In the genomic region with DNA sequence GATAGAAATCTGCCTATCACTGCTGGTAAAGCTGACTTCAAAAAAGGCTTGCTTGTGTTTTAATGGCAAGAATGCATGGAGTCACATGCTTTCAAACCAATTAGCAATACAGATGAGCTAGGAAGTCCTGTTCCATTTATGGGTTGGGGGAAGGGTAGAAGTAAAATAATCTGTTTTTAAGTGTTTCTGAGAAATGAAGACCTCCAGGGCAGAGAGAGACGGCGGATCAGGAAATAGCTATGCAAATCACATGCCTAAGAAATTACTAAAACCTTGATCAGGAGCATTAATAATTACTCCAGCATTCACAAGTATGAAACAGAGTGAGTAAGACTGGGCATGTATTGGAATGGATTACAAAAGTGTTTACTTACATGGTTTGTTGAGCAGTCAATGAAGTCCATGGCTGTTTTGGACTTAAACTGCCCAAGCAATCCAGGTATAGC, we compare ENCODE assay signal across 8 cellular contexts.
A peak's percentile ranks its signal among the peaks of the same experiment; 100 is the strongest.
DNase-seq lines count a peak whose midpoint lies in the region; ATAC-seq, FAIRE-seq and TF ChIP-seq lines count a peak whose summit lies in the region.

No MANE protein-coding gene starts in this region.

- peaks cover 0 to 6% (median 2%) of the 10 kb centered on the region in 4 experiments; a peak in 4 of 7 replicates for H3K4me1 ChIP-seq in H1 (replicated peaks in 1 of 4; ENCODE audit: control insufficient read depth in 3 of 4, insufficient read depth in 4 of 4, low read length in 3 of 4)

- no peak overlapping the region for H2AK5ac ChIP-seq in H1 (ENCODE audit: low read depth, low read length)

- in situ Hi-C loops in Caki2 (cut with HindIII; ENCODE audit: low pct_unique_long_range_greater_than_20kb, low sequenced_read_pairs): no loop called here

- no peak overlapping the region for H3K9ac ChIP-seq in H1 (replicated peaks in 1 of 4; ENCODE audit: extremely low read depth in 1 of 4, low read depth in 3 of 4, low read length in 3 of 4)

- H3K14ac ChIP-seq in H1 (ENCODE audit: insufficient read length): no peak overlapping the region

- peak overlapping the region; percentile 66 for H2BK120ac ChIP-seq in H1 (replicated peaks; ENCODE audit: low read depth, low read length)

- no peak for TF ChIP-seq POLR2A in H1 (IDR thresholded peaks at IDR 0.05; ENCODE audit: control extremely low read depth in 1 of 2, low read depth in 2 of 2, low read length in 2 of 2)

- H2BK12ac ChIP-seq in H1 (ENCODE audit: low read depth, low read length): no peak overlapping the region

- H3K23ac ChIP-seq in H1 (ENCODE audit: insufficient read length): no peak overlapping the region

- WGBS in H1 (ENCODE audit: extremely low coverage in 1 of 2, insufficient coverage in 1 of 2, insufficient read length in 1 of 2, insufficient replicate concordance in 2 of 2, low coverage in 1 of 2, low lambda C conversion rate in 2 of 2, missing lambda C conversion rate in 1 of 2), 2 experiments: 74% methylated on average over 2 of the region's 2 CpGs; no CpG with 5 or more reads in 1 of the 2 experiments

- H2BK20ac ChIP-seq in H1 (ENCODE audit: low read length): 0 out of 2 replicates have a peak overlapping the region, but pooled peaks have one; percentile 17

- no peak overlapping the region for H3K56ac ChIP-seq in H1 (replicated peaks; ENCODE audit: insufficient read length, low read depth, low read length)

- no peaks in the 10 kb centered on the region for H3K79me1 ChIP-seq in H1 (ENCODE audit: low read depth, low read length)

- H3K27ac Mint-ChIP-seq in osteocyte (ENCODE audit: unreplicated experiment): peak overlapping the region; percentile 79

- no peak overlapping the region for H2BK15ac ChIP-seq in H1 (ENCODE audit: low read length)

- no peak for ATAC-seq in GM18867 (IDR thresholded peaks at IDR 0.05; ENCODE audit: unreplicated experiment)

- TF ChIP-seq RAD21 in H1 (IDR thresholded peaks at IDR 0.05 in 1 of 2, conservative IDR thresholded peaks at IDR 0.05 in 1 of 2; ENCODE audit: low read depth in 2 of 2, low read length in 2 of 2): no peak

- H3K4ac ChIP-seq in H1 (replicated peaks; ENCODE audit: insufficient read length, low read depth, low read length): no peak overlapping the region

- H2AFZ ChIP-seq in H1 (ENCODE audit: low read length): peak overlapping the region; percentile 29; the same call in 1 of the 2 replicates

- H3K79me2 ChIP-seq in H1 (ENCODE audit: control insufficient read depth in 1 of 2, insufficient read depth in 2 of 2, low read length in 2 of 2): no peaks in the 10 kb centered on the region

- peaks cover 91% of the 10 kb centered on the region for H3K4me1 Mint-ChIP-seq in osteocyte (ENCODE audit: unreplicated experiment)

- CTCF ChIA-PET in H1 (lab: Charles Lee; ENCODE audit: partially characterized antibody): interaction anchor here (1.0 to 2.2 kb wide), 5 partner anchors 9 to 202 kb away, joined by 3 to 6 read pairs (median 4); no protein-coding TSS in a partner anchor

- POLR2A ChIA-PET in H1 (lab: Charles Lee; ENCODE audit: partially characterized antibody): no interaction called here

- H3K18ac ChIP-seq in H1 (ENCODE audit: extremely low read depth, low read length): no peak overlapping the region

- H3K4me2 ChIP-seq in H1 (ENCODE audit: insufficient read depth in 1 of 2, low read depth in 2 of 2, low read length in 2 of 2): no peak overlapping the region

- no peak overlapping the region for H4K5ac ChIP-seq in H1 (ENCODE audit: insufficient read length, low read depth, low read length)

- H3K36me3 ChIP-seq in H1 (ENCODE audit: control insufficient read depth in 2 of 4, insufficient read depth in 4 of 4, low read length in 3 of 4): no peaks in the 10 kb centered on the region

- FAIRE-seq in H1 (lab: Jason Lieb, UNC): no peak

- H4K8ac ChIP-seq in H1 (ENCODE audit: extremely low read depth, insufficient read depth, low read length): no peak overlapping the region

- H3K9me3 ChIP-seq in H1 (ENCODE audit: insufficient read depth in 2 of 2, low read depth in 1 of 2, low read length in 1 of 2): no peaks in the 10 kb centered on the region

- H3K27ac ChIP-seq in H1 (ENCODE audit: low read depth, low read length): no peak overlapping the region

- no peaks in the 10 kb centered on the region for H3K9me3 Mint-ChIP-seq in osteocyte (ENCODE audit: unreplicated experiment)

- DNase-seq in Caki2 (ENCODE audit: low read depth) (peak; percentile 79), OCI-M1 (lab: John Stamatoyannopoulos, UW) (peak; percentile 78), H1 (ENCODE audit: low read depth in 1 of 2, low spot score in 2 of 2) (no peak), osteocyte (ENCODE audit: extremely low spot score, unreplicated experiment) (no peak), NCI-H2227 (lab: John Stamatoyannopoulos, UW; ENCODE audit: unreplicated experiment) (no peak), HuH-7 (ENCODE audit: low spot score) (no peak)
- no peak for DNase-seq in activated CD4-positive, CD25-positive, alpha-beta regulatory T cell (lab: John Stamatoyannopoulos, UW)

- no peak overlapping the region for H3K4me3 Mint-ChIP-seq in osteocyte (ENCODE audit: unreplicated experiment)

- TF ChIP-seq CTCF in H1 (IDR thresholded peaks at IDR 0.05; ENCODE audit: control extremely low read depth in 1 of 3, insufficient read depth in 1 of 3, low read depth in 1 of 3, low read length in 3 of 3) (no peak), osteocyte (IDR thresholded peaks at IDR 0.05) (no peak)

- no peaks in the 10 kb centered on the region for H3K23me2 ChIP-seq in H1 (ENCODE audit: low read depth, low read length)

- H4K91ac ChIP-seq in H1 (replicated peaks; ENCODE audit: insufficient read length, low read length): no peak overlapping the region

- no peaks in the 10 kb centered on the region for H3K27me3 Mint-ChIP-seq in osteocyte (ENCODE audit: unreplicated experiment)

- H4K20me1 ChIP-seq in H1 (replicated peaks in 1 of 2; ENCODE audit: control insufficient read depth in 1 of 2, insufficient read depth in 2 of 2, low read length in 2 of 2): no peaks in the 10 kb centered on the region

- no peak for TF ChIP-seq EP300 in H1 (IDR thresholded peaks at IDR 0.05; ENCODE audit: borderline replicate concordance in 1 of 2, low read depth in 2 of 2, low read length in 2 of 2)

- H3K4me3 ChIP-seq in H1 (ENCODE audit: extremely low read depth in 1 of 4, insufficient read depth in 2 of 4, low read depth in 3 of 4, low read length in 4 of 4): no peak overlapping the region

- H3K27me3 ChIP-seq in H1 (replicated peaks in 1 of 4; ENCODE audit: control insufficient read depth in 3 of 4, extremely low read depth in 1 of 4, insufficient read depth in 3 of 4, low read length in 3 of 4): no peaks in the 10 kb centered on the region; a peak in 1 of 7 replicates

- H3K36me3 Mint-ChIP-seq in osteocyte (ENCODE audit: unreplicated experiment): no peaks in the 10 kb centered on the region

- H2BK5ac ChIP-seq in H1 (ENCODE audit: low read depth, low read length): no peak overlapping the region

TF ChIP-seq in H1, 55 proteins besides CTCF, POLR2A, EP300 and RAD21:
- no peak for TF ChIP-seq SIN3A (conservative IDR thresholded peaks at IDR 0.05 in 1 of 2, IDR thresholded peaks at IDR 0.05 in 1 of 2; ENCODE audit: low read depth in 1 of 2, low read length in 2 of 2)
- no peak for TF ChIP-seq CTBP2 (IDR thresholded peaks at IDR 0.05; ENCODE audit: borderline replicate concordance, insufficient read depth, insufficient read length, low read length)
- no peak for TF ChIP-seq JUN (IDR thresholded peaks at IDR 0.05; ENCODE audit: low read depth, low read length)
- no peak for TF ChIP-seq HDAC2 (IDR thresholded peaks at IDR 0.05; ENCODE audit: borderline replicate concordance in 1 of 2, low read depth in 2 of 2, low read length in 2 of 2)
- no peak for TF ChIP-seq CREB1 (IDR thresholded peaks at IDR 0.05)
- TF ChIP-seq E2F6 (IDR thresholded peaks at IDR 0.05): peak; percentile 38; the same call in 1 of the 2 replicates
- TF ChIP-seq FOSL1 (IDR thresholded peaks at IDR 0.05; ENCODE audit: insufficient read depth, low read depth, low read length): no peak
- no peak for TF ChIP-seq BRCA1 (IDR thresholded peaks at IDR 0.05; ENCODE audit: low read depth, low read length)
- no peak for TF ChIP-seq KDM5A (IDR thresholded peaks at IDR 0.05; ENCODE audit: low read length)
- no peak for TF ChIP-seq PHF8 (conservative IDR thresholded peaks at IDR 0.05; ENCODE audit: low read depth, low read length)
- TF ChIP-seq SAP30 (IDR thresholded peaks at IDR 0.05; ENCODE audit: insufficient read depth, insufficient replicate concordance, low read length): no peak
- TF ChIP-seq CHD2 (IDR thresholded peaks at IDR 0.05; ENCODE audit: low read length): no peak
- no peak for TF ChIP-seq NRF1 (IDR thresholded peaks at IDR 0.05; ENCODE audit: low read depth, low read length)
- TF ChIP-seq, protein P1, sequence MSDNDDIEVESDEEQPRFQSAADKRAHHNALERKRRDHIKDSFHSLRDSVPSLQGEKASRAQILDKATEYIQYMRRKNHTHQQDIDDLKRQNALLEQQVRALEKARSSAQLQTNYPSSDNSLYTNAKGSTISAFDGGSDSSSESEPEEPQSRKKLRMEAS (IDR thresholded peaks at IDR 0.05): peak; percentile 45; the same call in 1 of the 2 replicates

Comparison
In these comparisons a context has a peak if more than half of its experiments do, and no peak if none do; other contexts are left out.
1. DNase-seq: peak in Caki2 (single experiment) and OCI-M1 (single experiment); none in H1 (0 of 2), osteocyte (single experiment), NCI-H2227 (single experiment), HuH-7 (single experiment) and activated CD4-positive, CD25-positive, alpha-beta regulatory T cell (0 of 4).